9 cellular contexts compared by ENCODE assay signal in the genomic region with DNA sequence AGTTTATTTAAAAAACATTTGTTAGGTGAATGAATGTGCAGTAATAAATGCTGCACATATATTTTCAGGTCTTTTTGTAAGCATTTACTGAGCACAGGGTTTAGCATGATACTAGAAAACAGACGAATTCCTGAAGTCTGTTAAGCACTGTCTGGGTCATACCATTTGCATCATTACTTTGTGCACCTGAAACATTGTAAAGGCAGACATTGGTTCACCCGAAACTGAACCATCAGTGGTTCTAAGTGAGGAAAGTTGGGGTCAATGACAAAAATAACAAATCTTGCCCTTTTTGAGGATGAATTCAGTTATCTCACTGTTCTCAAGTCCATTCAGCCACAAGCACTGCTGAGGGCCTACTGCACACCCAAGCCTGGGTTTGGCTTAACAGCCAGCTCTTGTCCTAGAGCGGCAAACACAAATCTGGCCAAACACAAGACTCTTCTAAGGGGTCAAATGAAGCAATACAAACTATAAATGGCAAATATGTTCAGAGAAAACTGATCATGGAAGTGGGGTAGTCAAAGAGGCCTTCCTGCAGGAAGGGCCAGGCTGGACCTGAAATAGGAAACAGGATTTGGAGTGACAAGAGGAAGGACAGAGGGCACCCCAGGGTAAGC. TPM values are rescaled to one million over a fixed set of nuclear protein-coding genes. Genes with fewer than 3 reads are reported as not detected.
"Had no signal": no experiment of that assay in that cellular context is flagged by ENCODE, and none has a peak within 500 bp of the region (broad histone marks: within the 10 kb centered on the region; RNA-seq: fewer than 3 reads in every experiment).

No MANE protein-coding gene starts in this region.

- H3K27ac ChIP-seq: GM23248, HL-60 had no signal

- DNase-seq: GM23248, GOT3, H7, IMR-90 had no signal

- ATAC-seq: HCT116, K562 had no signal

- H3K36me3 ChIP-seq: HAP-1 had no signal

- H3K9me3 ChIP-seq: HAP-1 had no signal

- H3K4me3 ChIP-seq: GM23248, HAP-1, K562 had no signal

- H3K4me1 ChIP-seq: HAP-1 had no signal

- H3K9ac ChIP-seq: GM23248 had no signal

- H2AFZ ChIP-seq: GM23248 had no signal

- FAIRE-seq: K562 had no signal

RNA-seq across cellular contexts. Expression of a gene that starts 21.8 kb away (rescaled TPM):
- total RNA-seq: GM23248, HT1080, IMR-90, K562 had no signal
- polyA plus RNA-seq: GM23248, IMR-90, K562 had no signal
